8 cellular contexts compared by ENCODE assay signal in the genomic region with DNA sequence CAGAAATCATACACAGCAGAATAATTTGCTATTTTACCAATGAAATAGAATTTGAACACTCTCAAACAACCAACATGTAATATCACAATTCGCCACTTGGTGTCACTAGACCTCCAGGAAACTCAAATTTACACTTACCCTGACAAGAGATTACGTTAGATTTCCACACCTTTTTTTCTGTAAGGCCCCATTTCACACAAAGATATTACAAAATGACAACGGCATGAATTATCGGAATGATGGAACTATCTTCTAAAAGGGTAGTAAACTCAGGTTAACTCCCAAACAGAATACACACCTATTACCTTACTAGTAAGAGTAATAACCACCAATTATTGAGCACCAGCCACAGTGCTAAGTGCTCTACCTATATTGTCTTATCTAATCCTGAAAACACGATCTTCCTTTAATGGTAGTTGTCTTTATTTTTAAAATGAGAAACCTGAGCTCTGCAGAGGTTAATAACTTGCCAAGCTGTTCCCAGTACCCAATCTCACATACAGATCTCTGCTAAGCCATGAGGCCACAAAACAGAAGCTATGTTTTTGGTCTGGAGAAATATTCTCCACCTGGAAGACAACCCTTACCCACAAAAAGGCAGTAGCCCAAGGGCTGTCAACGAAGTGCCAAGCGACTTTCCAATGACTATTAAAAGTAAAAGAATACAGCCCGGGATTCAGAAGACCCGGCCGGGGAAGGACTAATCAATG.
DNase-seq lines count a peak whose midpoint lies in the region; ATAC-seq and TF ChIP-seq lines count a peak whose summit lies in the region.

No MANE protein-coding gene starts in this region.

- WGBS in body of pancreas, 2 donors = 35 to 42% methylated on average over 10 of the region's 10 CpGs

- no peaks in the 10 kb centered on the region for H3K27me3 ChIP-seq in body of pancreas

- peak overlapping the region in 2 of 4 donors; percentile 6 to 17 for H3K27ac ChIP-seq in body of pancreas

- intact Hi-C loops in body of pancreas (cut with DNase I) = loop anchor here (5.0 to 10.0 kb wide), 2 partner anchors 299 to 756 kb away; no protein-coding TSS in a partner anchor

- ATAC-seq in HG02852 (IDR thresholded peaks at IDR 0.05; ENCODE audit: unreplicated experiment) (peak; percentile 55), body of pancreas (peak; percentile 62), HG03571 (IDR thresholded peaks at IDR 0.05; ENCODE audit: unreplicated experiment) (no peak)

- H3K9me3 ChIP-seq in body of pancreas = no peaks in the 10 kb centered on the region

- no peaks in the 10 kb centered on the region for H3K4me1 ChIP-seq in body of pancreas

- peak; percentile 65 to 88 (median 83) for TF ChIP-seq CTCF in body of pancreas (IDR thresholded peaks at IDR 0.05)

- DNase-seq in SIG-M5 treated with dmso at 0.1 percent for 504 hours (lab: John Stamatoyannopoulos, UW; ENCODE audit: unreplicated experiment) = peak; percentile 74
- DNase-seq in SIG-M5 (lab: John Stamatoyannopoulos, UW) = no peak
- peak; percentile 26 to 76 for DNase-seq in NCI-H526 (lab: John Stamatoyannopoulos, UW)
- peak; percentile 20 to 36 (median 29) for DNase-seq in body of pancreas
- DNase-seq in inferior parietal cortex (ENCODE audit: extremely low spot score) = peak; percentile 92
- peak; percentile 37 for DNase-seq in stimulated activated CD8-positive, alpha-beta memory T cell treated with anti-CD3 and anti-CD28 coated beads, Interleukin-4, amount 100 ng/mL, for 48 hours

- TF ChIP-seq POLR2A in body of pancreas (IDR thresholded peaks at IDR 0.05) = no peak

- H3K36me3 ChIP-seq in body of pancreas (replicated peaks in 1 of 2; ENCODE audit: insufficient read depth in 1 of 2, low read depth in 2 of 2) = no peaks in the 10 kb centered on the region

- H3K4me3 ChIP-seq in body of pancreas = no peak overlapping the region
